1 cellular context compared by ENCODE assay signal in the genomic region with DNA sequence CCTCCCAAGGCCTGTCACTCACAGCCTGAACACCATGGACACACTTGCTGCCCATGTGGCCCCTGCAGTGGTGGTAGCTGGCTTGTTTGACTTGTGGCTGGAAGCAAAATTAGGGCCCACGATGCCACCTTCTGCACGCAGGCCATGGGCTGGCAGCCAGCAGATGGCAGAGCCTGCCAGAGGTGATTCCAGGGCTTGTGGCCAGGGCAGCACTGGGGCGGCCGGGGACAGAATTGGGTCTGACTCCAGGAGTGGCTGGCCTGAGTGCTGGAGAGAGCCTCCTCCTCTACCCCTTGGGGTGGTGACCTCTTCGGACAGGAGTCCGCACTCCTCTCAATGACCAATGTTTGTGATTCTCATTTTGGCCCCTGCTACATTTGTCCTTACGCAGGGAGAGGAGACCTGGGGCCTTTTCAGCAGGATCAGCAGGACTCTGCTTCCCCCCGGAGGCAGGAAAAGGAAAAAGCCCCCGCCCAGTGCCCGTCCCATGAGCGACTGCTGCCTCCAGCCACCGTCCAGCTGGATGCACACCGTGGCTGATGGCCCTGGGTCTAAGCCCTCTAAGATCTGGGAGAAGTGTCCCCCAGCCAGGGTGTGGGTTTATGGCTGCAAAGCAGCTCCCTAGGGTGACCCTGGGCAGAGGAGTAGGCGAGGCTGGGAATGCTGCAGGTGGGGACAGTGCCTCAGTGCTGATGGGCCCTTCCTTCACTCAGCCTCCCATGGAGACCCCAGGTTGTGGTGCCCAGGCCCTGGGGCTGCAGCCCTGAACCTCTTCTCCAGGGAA.
A peak's percentile ranks its signal among the peaks of the same experiment; 100 is the strongest.
TF ChIP-seq lines count a peak whose summit lies in the region.

No MANE protein-coding gene starts in this region.

TF ChIP-seq in HepG2, 621 proteins besides CTCF, POLR2A, EP300 and RAD21 (continued from another document and continues in another):
- TF ChIP-seq ARID4A (CRISPR knock-in tag; IDR thresholded peaks at IDR 0.05; ENCODE audit: borderline replicate concordance) = peak; percentile 53; the same call in 1 of the 2 replicates
- no peak for TF ChIP-seq PBX2 (CRISPR knock-in tag; IDR thresholded peaks at IDR 0.05)
- TF ChIP-seq TBX2 (CRISPR knock-in tag; IDR thresholded peaks at IDR 0.05; ENCODE audit: borderline replicate concordance) = peak; percentile 17; the same call in 1 of the 2 replicates
- no peak for TF ChIP-seq GLMP (CRISPR knock-in tag; IDR thresholded peaks at IDR 0.05; ENCODE audit: borderline replicate concordance)
- no peak for TF ChIP-seq ZNF777 (CRISPR knock-in tag; IDR thresholded peaks at IDR 0.05)
- TF ChIP-seq ZNF263 (CRISPR knock-in tag; IDR thresholded peaks at IDR 0.05) = no peak
- no peak for TF ChIP-seq SIX4 (CRISPR knock-in tag; IDR thresholded peaks at IDR 0.05)
- TF ChIP-seq ZNF230 (CRISPR knock-in tag; IDR thresholded peaks at IDR 0.05) = no peak
- TF ChIP-seq ZNF207 (IDR thresholded peaks at IDR 0.05; ENCODE audit: borderline replicate concordance) = no peak
- no peak for TF ChIP-seq ZNF12 (CRISPR knock-in tag; IDR thresholded peaks at IDR 0.05)
- no peak for TF ChIP-seq ZNF782 (CRISPR knock-in tag; IDR thresholded peaks at IDR 0.05; ENCODE audit: borderline replicate concordance)
- no peak for TF ChIP-seq HBP1 (CRISPR knock-in tag; IDR thresholded peaks at IDR 0.05; ENCODE audit: low read depth)
- no peak for TF ChIP-seq LBX2 (CRISPR knock-in tag; IDR thresholded peaks at IDR 0.05; ENCODE audit: borderline replicate concordance)
- peak; percentile 46 for TF ChIP-seq XRCC5 (optimal IDR thresholded peaks at IDR 0.05; ENCODE audit: low read length)
- TF ChIP-seq, protein P1, sequence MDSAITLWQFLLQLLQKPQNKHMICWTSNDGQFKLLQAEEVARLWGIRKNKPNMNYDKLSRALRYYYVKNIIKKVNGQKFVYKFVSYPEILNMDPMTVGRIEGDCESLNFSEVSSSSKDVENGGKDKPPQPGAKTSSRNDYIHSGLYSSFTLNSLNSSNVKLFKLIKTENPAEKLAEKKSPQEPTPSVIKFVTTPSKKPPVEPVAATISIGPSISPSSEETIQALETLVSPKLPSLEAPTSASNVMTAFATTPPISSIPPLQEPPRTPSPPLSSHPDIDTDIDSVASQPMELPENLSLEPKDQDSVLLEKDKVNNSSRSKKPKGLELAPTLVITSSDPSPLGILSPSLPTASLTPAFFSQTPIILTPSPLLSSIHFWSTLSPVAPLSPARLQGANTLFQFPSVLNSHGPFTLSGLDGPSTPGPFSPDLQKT (CRISPR knock-in tag; IDR thresholded peaks at IDR 0.05; ENCODE audit: borderline replicate concordance) = no peak
- TF ChIP-seq E2F2 (CRISPR knock-in tag; IDR thresholded peaks at IDR 0.05; ENCODE audit: borderline replicate concordance) = no peak
- peak; percentile 60 for TF ChIP-seq HNRNPLL (IDR thresholded peaks at IDR 0.05; ENCODE audit: low read depth, low read length, poor library complexity, severe bottlenecking)
- peak; percentile 74 for TF ChIP-seq ZNF883 (CRISPR knock-in tag; IDR thresholded peaks at IDR 0.05; ENCODE audit: not compliant biosample characterization)
- TF ChIP-seq ZMYM3 (CRISPR knock-in tag; IDR thresholded peaks at IDR 0.05) = 0 out of 2 replicates have a peak, but pooled peaks have one; percentile 11
- TF ChIP-seq, protein P2, sequence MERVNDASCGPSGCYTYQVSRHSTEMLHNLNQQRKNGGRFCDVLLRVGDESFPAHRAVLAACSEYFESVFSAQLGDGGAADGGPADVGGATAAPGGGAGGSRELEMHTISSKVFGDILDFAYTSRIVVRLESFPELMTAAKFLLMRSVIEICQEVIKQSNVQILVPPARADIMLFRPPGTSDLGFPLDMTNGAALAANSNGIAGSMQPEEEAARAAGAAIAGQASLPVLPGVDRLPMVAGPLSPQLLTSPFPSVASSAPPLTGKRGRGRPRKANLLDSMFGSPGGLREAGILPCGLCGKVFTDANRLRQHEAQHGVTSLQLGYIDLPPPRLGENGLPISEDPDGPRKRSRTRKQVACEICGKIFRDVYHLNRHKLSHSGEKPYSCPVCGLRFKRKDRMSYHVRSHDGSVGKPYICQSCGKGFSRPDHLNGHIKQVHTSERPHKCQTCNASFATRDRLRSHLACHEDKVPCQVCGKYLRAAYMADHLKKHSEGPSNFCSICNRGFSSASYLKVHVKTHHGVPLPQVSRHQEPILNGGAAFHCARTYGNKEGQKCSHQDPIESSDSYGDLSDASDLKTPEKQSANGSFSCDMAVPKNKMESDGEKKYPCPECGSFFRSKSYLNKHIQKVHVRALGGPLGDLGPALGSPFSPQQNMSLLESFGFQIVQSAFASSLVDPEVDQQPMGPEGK (CRISPR knock-in tag; IDR thresholded peaks at IDR 0.05) = peak; percentile 53
- TF ChIP-seq BATF2 (CRISPR knock-in tag; IDR thresholded peaks at IDR 0.05) = no peak
- no peak for TF ChIP-seq SETDB1 (CRISPR knock-in tag; IDR thresholded peaks at IDR 0.05; ENCODE audit: borderline replicate concordance)
- TF ChIP-seq HOXA9 (CRISPR knock-in tag; IDR thresholded peaks at IDR 0.05; ENCODE audit: borderline replicate concordance) = no peak
- no peak for TF ChIP-seq MNT (IDR thresholded peaks at IDR 0.05)
